ENCODE assay signal across 1 cellular context in the genomic region with DNA sequence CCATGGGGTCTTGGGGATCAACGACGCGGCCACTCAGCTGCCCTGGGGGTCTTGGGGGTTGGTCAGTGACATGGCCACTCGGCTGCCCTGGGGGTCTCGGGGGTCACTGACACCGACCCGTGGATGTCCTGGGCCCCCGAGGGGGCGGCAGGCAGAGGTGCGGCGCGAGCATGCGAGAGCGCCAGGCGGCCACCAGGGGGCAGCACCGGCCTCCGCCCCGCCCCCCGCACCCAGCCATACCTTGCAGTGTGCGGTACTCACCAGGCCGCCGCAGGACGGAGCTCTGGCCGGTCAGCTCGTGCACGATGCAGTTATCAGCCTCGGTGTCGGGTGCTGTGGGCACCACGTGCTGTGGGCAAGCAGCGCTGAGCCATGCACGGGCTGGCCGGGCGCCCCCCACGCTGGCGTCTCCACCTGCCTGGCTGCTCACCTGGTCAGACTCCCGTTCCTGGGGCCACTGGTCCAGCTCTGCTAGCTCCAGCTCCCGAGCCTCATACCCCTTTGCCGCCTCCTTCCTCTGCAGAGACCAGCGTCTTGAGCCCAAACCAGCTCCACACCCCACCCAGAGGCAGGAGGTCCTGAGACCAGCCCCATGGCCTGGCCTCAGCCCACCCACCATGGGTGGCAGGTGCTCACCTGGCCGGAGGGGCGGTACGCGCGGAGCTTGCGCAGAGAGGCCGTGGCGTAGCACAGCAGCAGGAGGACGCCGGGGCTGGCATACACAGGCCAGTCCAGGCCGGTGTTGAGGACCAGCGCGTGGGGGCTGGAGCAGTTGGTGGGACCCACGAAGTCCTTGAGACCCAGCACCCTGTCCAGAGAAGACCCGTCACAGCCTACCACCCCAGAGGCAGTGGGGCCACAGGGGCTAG.
TF ChIP-seq lines count a peak whose summit lies in the region.

No MANE protein-coding gene starts in this region.

TF ChIP-seq in SK-N-SH treated with all-trans-retinoic acid at 6 μM for 48 hours, 23 proteins besides CTCF, POLR2A, EP300 and RAD21 (continued from another document):
- TF ChIP-seq, protein P1, sequence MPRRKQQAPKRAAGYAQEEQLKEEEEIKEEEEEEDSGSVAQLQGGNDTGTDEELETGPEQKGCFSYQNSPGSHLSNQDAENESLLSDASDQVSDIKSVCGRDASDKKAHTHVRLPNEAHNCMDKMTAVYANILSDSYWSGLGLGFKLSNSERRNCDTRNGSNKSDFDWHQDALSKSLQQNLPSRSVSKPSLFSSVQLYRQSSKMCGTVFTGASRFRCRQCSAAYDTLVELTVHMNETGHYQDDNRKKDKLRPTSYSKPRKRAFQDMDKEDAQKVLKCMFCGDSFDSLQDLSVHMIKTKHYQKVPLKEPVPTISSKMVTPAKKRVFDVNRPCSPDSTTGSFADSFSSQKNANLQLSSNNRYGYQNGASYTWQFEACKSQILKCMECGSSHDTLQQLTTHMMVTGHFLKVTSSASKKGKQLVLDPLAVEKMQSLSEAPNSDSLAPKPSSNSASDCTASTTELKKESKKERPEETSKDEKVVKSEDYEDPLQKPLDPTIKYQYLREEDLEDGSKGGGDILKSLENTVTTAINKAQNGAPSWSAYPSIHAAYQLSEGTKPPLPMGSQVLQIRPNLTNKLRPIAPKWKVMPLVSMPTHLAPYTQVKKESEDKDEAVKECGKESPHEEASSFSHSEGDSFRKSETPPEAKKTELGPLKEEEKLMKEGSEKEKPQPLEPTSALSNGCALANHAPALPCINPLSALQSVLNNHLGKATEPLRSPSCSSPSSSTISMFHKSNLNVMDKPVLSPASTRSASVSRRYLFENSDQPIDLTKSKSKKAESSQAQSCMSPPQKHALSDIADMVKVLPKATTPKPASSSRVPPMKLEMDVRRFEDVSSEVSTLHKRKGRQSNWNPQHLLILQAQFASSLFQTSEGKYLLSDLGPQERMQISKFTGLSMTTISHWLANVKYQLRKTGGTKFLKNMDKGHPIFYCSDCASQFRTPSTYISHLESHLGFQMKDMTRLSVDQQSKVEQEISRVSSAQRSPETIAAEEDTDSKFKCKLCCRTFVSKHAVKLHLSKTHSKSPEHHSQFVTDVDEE (CRISPR knock-in tag; IDR thresholded peaks at IDR 0.05) = no peak
